16 cellular contexts compared by ENCODE assay signal in genomic region chr11:112822478-112823274, GRCh38.
A peak's percentile ranks its signal among the peaks of the same experiment; 100 is the strongest.
DNase-seq lines count a peak whose midpoint lies in the region; ATAC-seq and TF ChIP-seq lines count a peak whose summit lies in the region.
"Had no signal": no experiment of that assay in that cellular context is flagged by ENCODE, and none has a peak within 500 bp of the region (broad histone marks: within the 10 kb centered on the region; RNA-seq: fewer than 3 reads in every experiment).

No MANE protein-coding gene starts in this region.

- TF ChIP-seq CTCF in brain (conservative IDR thresholded peaks at IDR 0.05) (no peak), nephron (IDR thresholded peaks at IDR 0.05; ENCODE audit: unreplicated experiment in 3 of 3) (no peak)

- no peak for ATAC-seq in HG02678 (IDR thresholded peaks at IDR 0.05; ENCODE audit: unreplicated experiment)
- ATAC-seq: activated naive CD4-positive, alpha-beta T cell treated with anti-CD3 and anti-CD28 coated beads, Interleukin-2, amount 50 U/mL, for 72 hours had no signal

- H3K9me3 Mint-ChIP-seq in brain = peaks cover 0 to 31% (median 6%) of the 10 kb centered on the region in 5 experiments
- peaks cover 17% of the 10 kb centered on the region for H3K9me3 Mint-ChIP-seq in nephron
- H3K9me3 Mint-ChIP-seq: activated naive CD4-positive, alpha-beta T cell treated with anti-CD3 and anti-CD28 coated beads, Interleukin-2, amount 50 U/mL, for 72 hours; central memory CD8-positive, alpha-beta T cell had no signal

- H3K27ac Mint-ChIP-seq in brain (peak overlapping the region in 4 of 5 experiments; percentile 62 to 85 (median 68)), nephron (peak overlapping the region in 2 of 3 experiments; percentile 46 to 78)
- H3K27ac Mint-ChIP-seq: activated naive CD4-positive, alpha-beta T cell treated with anti-CD3 and anti-CD28 coated beads, Interleukin-2, amount 50 U/mL, for 72 hours had no signal

- H3K4me1 Mint-ChIP-seq in brain (peaks cover 47% of the 10 kb centered on the region), nephron (peaks cover 42% of the 10 kb centered on the region)
- H3K4me1 Mint-ChIP-seq: central memory CD8-positive, alpha-beta T cell had no signal

- peak overlapping the region in 1 of 5 experiments; percentile 54 for H3K4me3 Mint-ChIP-seq in brain
- no peak overlapping the region for H3K4me3 Mint-ChIP-seq in nephron
- H3K4me3 Mint-ChIP-seq: central memory CD8-positive, alpha-beta T cell had no signal

- H3K36me3 Mint-ChIP-seq in brain = no peaks in the 10 kb centered on the region
- no peaks in the 10 kb centered on the region for H3K36me3 Mint-ChIP-seq in nephron (ENCODE audit: low read depth)
- H3K36me3 Mint-ChIP-seq: activated naive CD4-positive, alpha-beta T cell treated with anti-CD3 and anti-CD28 coated beads, Interleukin-2, amount 50 U/mL, for 72 hours had no signal

- DNase-seq in DMS153 (lab: John Stamatoyannopoulos, UW) (peak; percentile 38), DMS153 treated with DMSO at 0.1 percent for 48 hours (lab: John Stamatoyannopoulos, UW; ENCODE audit: unreplicated experiment) (no peak), NCI-H2196 (lab: John Stamatoyannopoulos, UW; ENCODE audit: unreplicated experiment) (peak; percentile 68), AG08396 (ENCODE audit: low spot score) (no peak)
- no peak for DNase-seq in activated CD8-positive, alpha-beta memory T cell treated with anti-CD3 and anti-CD28 coated beads for 24 hours
- DNase-seq: 8988T; hippocampal formation; KBM-7; NCI-H446 treated with DMSO at 0.1 percent for 48 hours; stimulated activated CD4-positive, alpha-beta T cell treated with anti-CD3 and anti-CD28 coated beads, Interleukin-1b, Interleukin-23, amount 100 ng/mL, for 48 hours; upper lobe of left lung had no signal

- H3K27me3 Mint-ChIP-seq in brain (no peaks in the 10 kb centered on the region), nephron (ENCODE audit: low read depth) (no peaks in the 10 kb centered on the region)

Comparison
In these comparisons a context has a peak if more than half of its experiments do, and no peak if none do; other contexts are left out.
1. DNase-seq: peak in DMS153 (single experiment) and NCI-H2196 (single experiment); none in DMS153 treated with DMSO at 0.1 percent for 48 hours (single experiment), activated CD8-positive, alpha-beta memory T cell treated with anti-CD3 and anti-CD28 coated beads for 24 hours (single experiment) and AG08396 (single experiment).